Comparison of ENCODE assay signal across 9 cellular contexts in genomic region chr4:98518555-98519267, GRCh38.
DNase-seq lines count a peak whose midpoint lies in the region; ATAC-seq, FAIRE-seq and TF ChIP-seq lines count a peak whose summit lies in the region.
"Had no signal": no experiment of that assay in that cellular context is flagged by ENCODE, and none has a peak within 500 bp of the region (broad histone marks: within the 10 kb centered on the region; RNA-seq: fewer than 3 reads in every experiment).

No MANE protein-coding gene starts in this region.

- peak overlapping the region; percentile 34 for H3K27ac Mint-ChIP-seq in CD4-positive, alpha-beta T cell
- H3K27ac Mint-ChIP-seq in activated CD8-positive, alpha-beta T cell treated with anti-CD3 and anti-CD28 coated beads for 36 hours, result peak overlapping the region; percentile 9

- BruUV-seq in HepG2 (replicated peaks; lab: Mats Ljungman, UMichigan), result no TSS peak

- WGBS in HepG2 (ENCODE audit: low lambda C conversion rate), result 75% methylated on average over 4 of the region's 5 CpGs

- no peaks in the 10 kb centered on the region for H4K20me1 ChIP-seq in HepG2 (ENCODE audit: insufficient read depth, low read length)

- POLR2A ChIA-PET in CD4-positive, alpha-beta T cell (lab: Charles Lee), result interaction anchor here (0.8 to 0.9 kb wide), 2 partner anchors 8 to 11 kb away, joined by 3 to 4 read pairs; no protein-coding TSS in a partner anchor
- POLR2A ChIA-PET in activated CD8-positive, alpha-beta T cell treated with anti-CD3 and anti-CD28 coated beads for 36 hours (lab: Charles Lee), result no interaction called here
- POLR2A ChIA-PET in HepG2 (lab: Yijun Ruan, JAX), result no interaction called here

- H3K27me3 ChIP-seq in CD4-positive, alpha-beta T cell (ENCODE audit: control insufficient read depth, insufficient read depth, low read length), result no peaks in the 10 kb centered on the region
- peaks cover 0 to 3% of the 10 kb centered on the region in 2 experiments; a peak in 1 of 5 replicates for H3K27me3 ChIP-seq in HepG2 (ENCODE audit: control insufficient read depth in 1 of 2, insufficient read depth in 2 of 2, low read length in 2 of 2)

- no peaks in the 10 kb centered on the region for H3K27me3 Mint-ChIP-seq in CD4-positive, alpha-beta T cell
- no peaks in the 10 kb centered on the region for H3K27me3 Mint-ChIP-seq in activated CD8-positive, alpha-beta T cell treated with anti-CD3 and anti-CD28 coated beads for 36 hours

- no peaks in the 10 kb centered on the region for H3K36me3 Mint-ChIP-seq in CD4-positive, alpha-beta T cell (ENCODE audit: low read depth)
- peaks cover 8% of the 10 kb centered on the region for H3K36me3 Mint-ChIP-seq in activated CD8-positive, alpha-beta T cell treated with anti-CD3 and anti-CD28 coated beads for 36 hours (ENCODE audit: low read depth)

- H3K4me2 ChIP-seq in HepG2 (ENCODE audit: low read depth, low read length), result no peak overlapping the region

- ATAC-seq in CD4-positive, alpha-beta T cell (ENCODE audit: poor library complexity), result no peak
- ATAC-seq in GM19395 (IDR thresholded peaks at IDR 0.05; ENCODE audit: unreplicated experiment) (peak; percentile 99), HG03045 (IDR thresholded peaks at IDR 0.05; ENCODE audit: unreplicated experiment) (peak; percentile 98), HepG2 (no peak)
- peak; percentile 37 for ATAC-seq in activated CD8-positive, alpha-beta T cell treated with anti-CD3 and anti-CD28 coated beads for 36 hours

- no peak overlapping the region for H3K27ac ChIP-seq in CD4-positive, alpha-beta T cell (ENCODE audit: low read depth, low read length)
- no peak overlapping the region for H3K27ac ChIP-seq in HepG2 (ENCODE audit: extremely low read length, insufficient read depth, low read length)

- H3K4me1 Mint-ChIP-seq in CD4-positive, alpha-beta T cell (ENCODE audit: low read depth), result peaks cover 53% of the 10 kb centered on the region
- H3K4me1 Mint-ChIP-seq in activated CD8-positive, alpha-beta T cell treated with anti-CD3 and anti-CD28 coated beads for 36 hours (ENCODE audit: low read depth), result peaks cover 62% of the 10 kb centered on the region

- CTCF ChIA-PET in CD4-positive, alpha-beta T cell (lab: Charles Lee), result no interaction called here
- CTCF ChIA-PET in activated CD8-positive, alpha-beta T cell treated with anti-CD3 and anti-CD28 coated beads for 36 hours (lab: Charles Lee), result interaction anchor here (1.2 kb wide), 1 partner anchor 10 kb away, joined by 4 read pairs; no protein-coding TSS in a partner anchor
- CTCF ChIA-PET in HepG2 (lab: Yijun Ruan, JAX; ENCODE audit: low intra/inter-chr PET ratio, low total read pairs), result no interaction called here

- H3K36me3 ChIP-seq in HepG2 (replicated peaks in 1 of 2; ENCODE audit: control insufficient read depth in 1 of 2, insufficient read depth in 2 of 2, low read length in 2 of 2), result no peaks in the 10 kb centered on the region

- no peak for TF ChIP-seq POLR2A in HepG2 (IDR thresholded peaks at IDR 0.05; ENCODE audit: insufficient read depth in 1 of 2, low read depth in 2 of 2, low read length in 2 of 2)

- TF ChIP-seq RAD21 in HepG2 (CRISPR knock-in tag; IDR thresholded peaks at IDR 0.05), result no peak

- no peak for TF ChIP-seq CTCF in CD4-positive, alpha-beta T cell (IDR thresholded peaks at IDR 0.05)
- no peak for TF ChIP-seq CTCF in activated CD8-positive, alpha-beta T cell treated with anti-CD3 and anti-CD28 coated beads for 36 hours (IDR thresholded peaks at IDR 0.05)
- TF ChIP-seq CTCF in HepG2 (CRISPR knock-in tag; IDR thresholded peaks at IDR 0.05), result no peak

- TF ChIP-seq EP300 in HepG2 (IDR thresholded peaks at IDR 0.05; ENCODE audit: low read depth in 2 of 2, low read length in 2 of 2) (no peak), HepG2 (CRISPR knock-in tag; IDR thresholded peaks at IDR 0.05; ENCODE audit: borderline replicate concordance) (no peak)

- H3K9me3 Mint-ChIP-seq in CD4-positive, alpha-beta T cell, result no peaks in the 10 kb centered on the region
- H3K9me3 Mint-ChIP-seq in activated CD8-positive, alpha-beta T cell treated with anti-CD3 and anti-CD28 coated beads for 36 hours, result peaks cover 4% of the 10 kb centered on the region

- H2AFZ ChIP-seq in HepG2 (ENCODE audit: low read length), result no peak overlapping the region

- no peak overlapping the region for H3K4me3 Mint-ChIP-seq in CD4-positive, alpha-beta T cell
- no peak overlapping the region for H3K4me3 Mint-ChIP-seq in activated CD8-positive, alpha-beta T cell treated with anti-CD3 and anti-CD28 coated beads for 36 hours

- DNase-seq in CD4-positive, alpha-beta T cell, result no peak
- DNase-seq in activated CD8-positive, alpha-beta T cell treated with anti-CD3 and anti-CD28 coated beads for 36 hours, result peak; percentile 15
- DNase-seq in COR-L47 (lab: John Stamatoyannopoulos, UW) (no peak), NCI-H2107 treated with DMSO at 0.1 percent for 48 hours (lab: John Stamatoyannopoulos, UW; ENCODE audit: unreplicated experiment) (no peak), RPMI8226 (no peak), HepG2 (ENCODE audit: low spot score) (no peak)
- DNase-seq: stimulated activated CD4-positive, alpha-beta T cell treated with anti-CD3 and anti-CD28 coated beads, Interleukin-4, amount 100 ng/mL, for 24 hours had no signal

- FAIRE-seq in HepG2 (lab: Jason Lieb, UNC), result no peak

- intact Hi-C loops in CD4-positive, alpha-beta T cell (cut with DNase I, micrococcal nuclease), result no loop called here
- intact Hi-C loops in activated CD8-positive, alpha-beta T cell treated with anti-CD3 and anti-CD28 coated beads for 36 hours (cut with micrococcal nuclease), result no loop called here
- intact Hi-C loops in HepG2 (cut with micrococcal nuclease; ENCODE audit: unreplicated experiment), result no loop called here

- no peaks in the 10 kb centered on the region for H3K9me3 ChIP-seq in CD4-positive, alpha-beta T cell (ENCODE audit: control insufficient read depth, low read length)
- H3K9me3 ChIP-seq in HepG2 (ENCODE audit: low read length), result no peaks in the 10 kb centered on the region

- no peak overlapping the region for H3K9ac ChIP-seq in HepG2 (ENCODE audit: insufficient read depth, low read depth, low read length)

- no peaks in the 10 kb centered on the region for H3K4me1 ChIP-seq in HepG2 (ENCODE audit: insufficient read depth, low read length)

- no peaks in the 10 kb centered on the region for H3K79me2 ChIP-seq in HepG2 (ENCODE audit: insufficient read depth, low read length)

- H3K4me3 ChIP-seq in HepG2 (replicated peaks in 1 of 3; ENCODE audit: insufficient read depth in 1 of 3, low read depth in 2 of 3, low read length in 3 of 3), result no peak overlapping the region

- in situ Hi-C loops in HepG2 (cut with HindIII; ENCODE audit: extremely low pct_ligation_motif_present, low pct_unique_long_range_greater_than_20kb), result no loop called here

TF ChIP-seq in HepG2, 621 proteins besides CTCF, POLR2A, EP300 and RAD21 (continues in another document):
- TF ChIP-seq KAT8 (CRISPR knock-in tag; IDR thresholded peaks at IDR 0.05) (no peak), E2F1 (CRISPR knock-in tag; IDR thresholded peaks at IDR 0.05) (no peak), DR1 (CRISPR knock-in tag; IDR thresholded peaks at IDR 0.05) (no peak), ARID3A (IDR thresholded peaks at IDR 0.05; ENCODE audit: low read depth, low read length) (no peak), SP4 (CRISPR knock-in tag; IDR thresholded peaks at IDR 0.05) (no peak)

Comparison
In these comparisons a context has a peak if more than half of its experiments do, and no peak if none do; other contexts are left out.
1. ATAC-seq: peak in GM19395 (single experiment), HG03045 (single experiment) and activated CD8-positive, alpha-beta T cell treated with anti-CD3 and anti-CD28 coated beads for 36 hours (single experiment); none in CD4-positive, alpha-beta T cell (single experiment) and HepG2 (single experiment).